In genomic region chr19:47095707-47096704, GRCh38 we compare ENCODE assay signal across 1 cellular context.
A peak's percentile ranks its signal among the peaks of the same experiment; 100 is the strongest.
TF ChIP-seq lines count a peak whose summit lies in the region.

No MANE protein-coding gene starts in this region.

TF ChIP-seq in HepG2, 621 proteins besides CTCF, POLR2A, EP300 and RAD21 (continued from another document and continues in another):
- TF ChIP-seq ZNF20 (CRISPR knock-in tag; IDR thresholded peaks at IDR 0.05) (no peak), TOPORS (CRISPR knock-in tag; IDR thresholded peaks at IDR 0.05) (no peak), MBNL3 (CRISPR knock-in tag; conservative IDR thresholded peaks at IDR 0.05) (no peak), KDM3A (CRISPR knock-in tag; IDR thresholded peaks at IDR 0.05; ENCODE audit: low read depth) (peak; percentile 39; the same call in 1 of the 2 replicates), ATF2 (CRISPR knock-in tag; IDR thresholded peaks at IDR 0.05) (peak; percentile 90), ZBTB44 (CRISPR knock-in tag; IDR thresholded peaks at IDR 0.05) (no peak), ZNF577 (CRISPR knock-in tag; IDR thresholded peaks at IDR 0.05; ENCODE audit: borderline replicate concordance, low read depth) (no peak), RXRB (CRISPR knock-in tag; IDR thresholded peaks at IDR 0.05; ENCODE audit: borderline replicate concordance) (peak; percentile 98), ZBTB39 (CRISPR knock-in tag; IDR thresholded peaks at IDR 0.05) (peak; percentile 80), ZNF282 (IDR thresholded peaks at IDR 0.05; ENCODE audit: partially characterized antibody) (no peak), ZGPAT (CRISPR knock-in tag; IDR thresholded peaks at IDR 0.05) (peak; percentile 93), HDAC1 (CRISPR knock-in tag; IDR thresholded peaks at IDR 0.05) (peak; percentile 92), ZNF253 (CRISPR knock-in tag; IDR thresholded peaks at IDR 0.05; ENCODE audit: borderline replicate concordance) (no peak), SMC3 (IDR thresholded peaks at IDR 0.05; ENCODE audit: low read length) (peak; percentile 3; the same call in 1 of the 2 replicates), NFE2L1 (CRISPR knock-in tag; IDR thresholded peaks at IDR 0.05; ENCODE audit: borderline replicate concordance) (no peak), ZNF879 (CRISPR knock-in tag; IDR thresholded peaks at IDR 0.05) (no peak), ZNF749 (CRISPR knock-in tag; IDR thresholded peaks at IDR 0.05; ENCODE audit: borderline replicate concordance) (no peak), TERF1 (CRISPR knock-in tag; IDR thresholded peaks at IDR 0.05) (no peak), GTF3A (CRISPR knock-in tag; conservative IDR thresholded peaks at IDR 0.05) (0 out of 2 replicates have a peak, but pooled peaks have one; percentile 33), ZNF263 (CRISPR knock-in tag; IDR thresholded peaks at IDR 0.05) (peak; percentile 31), ATAD3A (CRISPR knock-in tag; IDR thresholded peaks at IDR 0.05) (no peak), KMT2A (CRISPR knock-in tag; IDR thresholded peaks at IDR 0.05) (peak; percentile 65), ZNF512B (CRISPR knock-in tag; IDR thresholded peaks at IDR 0.05; ENCODE audit: borderline replicate concordance) (no peak), AKAP8 (CRISPR knock-in tag; IDR thresholded peaks at IDR 0.05) (no peak; the same call in 1 of the 2 replicates), ZNF563 (CRISPR knock-in tag; IDR thresholded peaks at IDR 0.05) (no peak), ATF7-NPFF (CRISPR knock-in tag; IDR thresholded peaks at IDR 0.05; ENCODE audit: low read depth) (no peak), FOXP1 (IDR thresholded peaks at IDR 0.05) (peak; percentile 51; the same call in 1 of the 2 replicates), FOXP1 (CRISPR knock-in tag; IDR thresholded peaks at IDR 0.05) (peak; percentile 95), CAMTA2 (CRISPR knock-in tag; IDR thresholded peaks at IDR 0.05; ENCODE audit: borderline replicate concordance) (no peak), ZBTB43 (CRISPR knock-in tag; conservative IDR thresholded peaks at IDR 0.05) (peak; percentile 80; the same call in 1 of the 2 replicates), ZNF773 (CRISPR knock-in tag; IDR thresholded peaks at IDR 0.05; ENCODE audit: borderline replicate concordance) (no peak), CREB3 (CRISPR knock-in tag; IDR thresholded peaks at IDR 0.05) (no peak), ZSCAN29 (CRISPR knock-in tag; conservative IDR thresholded peaks at IDR 0.05) (peak; percentile 60; the same call in 1 of the 2 replicates), KLF12 (CRISPR knock-in tag; IDR thresholded peaks at IDR 0.05; ENCODE audit: borderline replicate concordance) (peak; percentile 92; the same call in 1 of the 2 replicates), MATR3 (CRISPR knock-in tag; IDR thresholded peaks at IDR 0.05) (no peak), RBM22 (optimal IDR thresholded peaks at IDR 0.05; ENCODE audit: low read length) (peak; percentile 91), KLF15 (CRISPR knock-in tag; IDR thresholded peaks at IDR 0.05; ENCODE audit: borderline replicate concordance) (no peak), LRRFIP1 (CRISPR knock-in tag; conservative IDR thresholded peaks at IDR 0.05) (no peak), ZNF713 (CRISPR knock-in tag; IDR thresholded peaks at IDR 0.05) (no peak), GMEB2 (CRISPR knock-in tag; IDR thresholded peaks at IDR 0.05; ENCODE audit: low read depth) (no peak), SRF (IDR thresholded peaks at IDR 0.05; ENCODE audit: low read depth, low read length) (no peak), ZFP1 (CRISPR knock-in tag; IDR thresholded peaks at IDR 0.05) (peak; percentile 85; the same call in 1 of the 2 replicates), TEAD3 (CRISPR knock-in tag; optimal IDR thresholded peaks at IDR 0.05; ENCODE audit: borderline replicate concordance) (peak; percentile 92), ZNF891 (CRISPR knock-in tag; IDR thresholded peaks at IDR 0.05) (no peak; the same call in 1 of the 2 replicates), RBFOX2 (IDR thresholded peaks at IDR 0.05; ENCODE audit: low read depth, low read length) (peak; percentile 56), ZBTB3 (CRISPR knock-in tag; IDR thresholded peaks at IDR 0.05; ENCODE audit: borderline replicate concordance, low read depth) (no peak), ZNF530 (CRISPR knock-in tag; IDR thresholded peaks at IDR 0.05; ENCODE audit: low read depth) (no peak), PRPF4 (IDR thresholded peaks at IDR 0.05; ENCODE audit: low read depth, low read length, poor library complexity, severe bottlenecking) (no peak), TARDBP (CRISPR knock-in tag; IDR thresholded peaks at IDR 0.05) (peak; percentile 87)
